ENCODE assay signal across 1 cellular context in genomic region chr13:75180805-75181455, GRCh38.
TF ChIP-seq lines count a peak whose summit lies in the region.

No MANE protein-coding gene starts in this region.

TF ChIP-seq in SK-N-SH, 30 proteins besides CTCF, POLR2A, EP300 and RAD21 (continued from another document):
- TF ChIP-seq FOXJ3 (CRISPR knock-in tag; IDR thresholded peaks at IDR 0.05) (no peak), TCF12 (IDR thresholded peaks at IDR 0.05) (no peak), TAF1 (IDR thresholded peaks at IDR 0.05; ENCODE audit: borderline replicate concordance, low read depth, low read length) (no peak), TEAD4 (IDR thresholded peaks at IDR 0.05; ENCODE audit: borderline replicate concordance, insufficient read depth) (peak; percentile 20; the same call in 1 of the 2 replicates), EZH2phosphoT487 (IDR thresholded peaks at IDR 0.05; ENCODE audit: borderline replicate concordance, low read depth) (no peak), CHD2 (IDR thresholded peaks at IDR 0.05; ENCODE audit: low read length, partially characterized antibody) (no peak), GATA2 (CRISPR knock-in tag; IDR thresholded peaks at IDR 0.05) (no peak), NRF1 (IDR thresholded peaks at IDR 0.05; ENCODE audit: low read depth, low read length) (no peak)
- TF ChIP-seq, protein P1, sequence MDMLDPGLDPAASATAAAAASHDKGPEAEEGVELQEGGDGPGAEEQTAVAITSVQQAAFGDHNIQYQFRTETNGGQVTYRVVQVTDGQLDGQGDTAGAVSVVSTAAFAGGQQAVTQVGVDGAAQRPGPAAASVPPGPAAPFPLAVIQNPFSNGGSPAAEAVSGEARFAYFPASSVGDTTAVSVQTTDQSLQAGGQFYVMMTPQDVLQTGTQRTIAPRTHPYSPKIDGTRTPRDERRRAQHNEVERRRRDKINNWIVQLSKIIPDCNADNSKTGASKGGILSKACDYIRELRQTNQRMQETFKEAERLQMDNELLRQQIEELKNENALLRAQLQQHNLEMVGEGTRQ (IDR thresholded peaks at IDR 0.05; ENCODE audit: borderline replicate concordance, low read depth, low read length) = no peak
